13 cellular contexts compared by ENCODE assay signal in the genomic region with DNA sequence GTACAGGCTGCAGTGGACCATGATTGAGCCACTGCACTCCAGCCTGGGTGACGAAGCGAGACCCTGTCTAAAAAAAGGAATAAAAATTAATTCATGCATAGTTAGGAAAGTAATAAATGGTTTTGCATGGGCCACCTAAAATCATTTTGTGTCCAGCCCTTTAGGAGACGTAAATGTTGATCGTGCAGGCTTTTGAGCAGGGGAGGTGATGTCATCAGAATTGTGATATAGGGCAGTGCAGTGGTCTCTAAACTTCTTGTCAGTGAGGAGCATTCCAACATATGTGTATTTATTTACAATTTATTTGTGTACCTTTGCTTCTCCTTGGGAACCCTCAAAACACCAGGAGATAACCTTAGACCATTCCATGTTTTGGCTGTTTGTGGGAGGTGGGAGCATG. TPM values are rescaled to one million over a fixed set of nuclear protein-coding genes. Genes with fewer than 3 reads are reported as not detected.
DNase-seq lines count a peak whose midpoint lies in the region; ATAC-seq and TF ChIP-seq lines count a peak whose summit lies in the region.
"Had no signal": no experiment of that assay in that cellular context is flagged by ENCODE, and none has a peak within 500 bp of the region (broad histone marks: within the 10 kb centered on the region; RNA-seq: fewer than 3 reads in every experiment).

No MANE protein-coding gene starts in this region.

- no peak for TF ChIP-seq POLR2A in spleen (IDR thresholded peaks at IDR 0.05)

- ATAC-seq in activated CD8-positive, alpha-beta memory T cell treated with anti-CD3 and anti-CD28 coated beads, Interleukin-2, amount 10 ng/mL, durations not matched to agents 7 days and 5 days: no peak
- ATAC-seq in GM19023 (IDR thresholded peaks at IDR 0.05; ENCODE audit: unreplicated experiment): no peak
- ATAC-seq in GM21526 (IDR thresholded peaks at IDR 0.05; ENCODE audit: low FRiP score, unreplicated experiment): no peak

- H3K9me3 Mint-ChIP-seq in activated CD8-positive, alpha-beta memory T cell treated with anti-CD3 and anti-CD28 coated beads, Interleukin-2, amount 10 ng/mL, durations not matched to agents 7 days and 5 days (ENCODE audit: low read depth): no peaks in the 10 kb centered on the region
- peaks cover 15% of the 10 kb centered on the region for H3K9me3 Mint-ChIP-seq in glutamatergic neuron (ENCODE audit: unreplicated experiment)

- H4K20me1 ChIP-seq in SU-DHL-6 (ENCODE audit: low read depth, low read length): no peaks in the 10 kb centered on the region

- CTCF ChIA-PET in activated CD8-positive, alpha-beta memory T cell treated with anti-CD3 and anti-CD28 coated beads, Interleukin-2, amount 10 ng/mL, durations not matched to agents 7 days and 5 days (lab: Charles Lee): interaction anchor here (0.6 to 4.5 kb wide), 5 partner anchors 16 to 93 kb away, joined by 3 to 18 read pairs (median 3); no protein-coding TSS in a partner anchor

- no peak for DNase-seq in activated CD8-positive, alpha-beta memory T cell treated with anti-CD3 and anti-CD28 coated beads, Interleukin-2, amount 10 ng/mL, durations not matched to agents 7 days and 5 days
- DNase-seq in activated CD8-positive, alpha-beta memory T cell treated with anti-CD3 and anti-CD28 coated beads for 24 hours: no peak
- DNase-seq in glutamatergic neuron (no peak), spleen (no peak), SW 1271 (lab: John Stamatoyannopoulos, UW) (no peak)
- DNase-seq: ACHN, activated gamma-delta T cell, esophagus squamous epithelium, NCI-H2107 had no signal

- H3K27ac ChIP-seq in SU-DHL-6 (ENCODE audit: low read depth, low read length) (peak overlapping the region; percentile 99), spleen (peak overlapping the region in 5 of 8 donors; percentile 13 to 95 (median 50))
- H3K27ac ChIP-seq: vagina had no signal

- no peaks in the 10 kb centered on the region for H3K27me3 ChIP-seq in SU-DHL-6 (ENCODE audit: low read length)
- no peaks in the 10 kb centered on the region for H3K27me3 ChIP-seq in spleen (replicated peaks in 1 of 7)
- H3K27me3 ChIP-seq: esophagus squamous epithelium, vagina had no signal

- no peak overlapping the region for H2AFZ ChIP-seq in SU-DHL-6 (ENCODE audit: low read depth, low read length, severe bottlenecking)

- H3K9me3 ChIP-seq in SU-DHL-6 (ENCODE audit: insufficient read depth, low read length) (no peaks in the 10 kb centered on the region), spleen (no peaks in the 10 kb centered on the region)
- H3K9me3 ChIP-seq: esophagus squamous epithelium, vagina had no signal

- WGBS in spleen, 5 donors: 66 to 78% (median 74%) methylated on average over 4 of the region's 4 CpGs

- H3F3A ChIP-seq in SU-DHL-6 (ENCODE audit: insufficient read depth): peaks cover 52% of the 10 kb centered on the region

- H3K27ac Mint-ChIP-seq in activated CD8-positive, alpha-beta memory T cell treated with anti-CD3 and anti-CD28 coated beads, Interleukin-2, amount 10 ng/mL, durations not matched to agents 7 days and 5 days: peak overlapping the region; percentile 79
- peak overlapping the region; percentile 45 for H3K27ac Mint-ChIP-seq in glutamatergic neuron (ENCODE audit: unreplicated experiment)

- H3K27me3 Mint-ChIP-seq in activated CD8-positive, alpha-beta memory T cell treated with anti-CD3 and anti-CD28 coated beads, Interleukin-2, amount 10 ng/mL, durations not matched to agents 7 days and 5 days: no peaks in the 10 kb centered on the region
- H3K27me3 Mint-ChIP-seq in glutamatergic neuron (ENCODE audit: unreplicated experiment): peaks cover 19% of the 10 kb centered on the region

- peaks cover 45% of the 10 kb centered on the region for H3K4me1 Mint-ChIP-seq in activated CD8-positive, alpha-beta memory T cell treated with anti-CD3 and anti-CD28 coated beads, Interleukin-2, amount 10 ng/mL, durations not matched to agents 7 days and 5 days
- H3K4me1 Mint-ChIP-seq in glutamatergic neuron (ENCODE audit: low read depth, unreplicated experiment): peaks cover 27% of the 10 kb centered on the region

- H3K9ac ChIP-seq in SU-DHL-6 (ENCODE audit: low read length): peak overlapping the region; percentile 99

- H3K4me1 ChIP-seq in spleen: peaks cover 27 to 86% (median 61%) of the 10 kb centered on the region in 6 donors

- TF ChIP-seq CTCF in SU-DHL-6 (IDR thresholded peaks at IDR 0.05; ENCODE audit: insufficient read depth, low read length, poor library complexity, severe bottlenecking) (no peak), glutamatergic neuron (IDR thresholded peaks at IDR 0.05; ENCODE audit: partially characterized antibody, unreplicated experiment) (no peak), spleen (IDR thresholded peaks at IDR 0.05 in 8 of 11, conservative IDR thresholded peaks at IDR 0.05 in 3 of 11) (no peak)

- H3K9me2 ChIP-seq in SU-DHL-6 (replicated peaks; ENCODE audit: insufficient read depth, low read length): no peaks in the 10 kb centered on the region

- H3K36me3 ChIP-seq in SU-DHL-6 (ENCODE audit: low read length) (peaks cover 5% of the 10 kb centered on the region; the same call in 1 of the 2 replicates), spleen (no peaks in the 10 kb centered on the region)
- H3K36me3 ChIP-seq: esophagus squamous epithelium, vagina had no signal

- intact Hi-C loops in spleen (cut with DNase I; ENCODE audit: low total_unique reads): no loop called here

- H3K4me3 ChIP-seq in SU-DHL-6 (ENCODE audit: insufficient read depth, low read length, poor library complexity, severe bottlenecking) (peak overlapping the region; percentile 97), spleen (no peak overlapping the region)
- H3K4me3 ChIP-seq: esophagus squamous epithelium, vagina had no signal

- peaks cover 73% of the 10 kb centered on the region for H3K79me2 ChIP-seq in SU-DHL-6 (ENCODE audit: insufficient read depth, low read length)

- peak overlapping the region; percentile 40 for H3K4me3 Mint-ChIP-seq in activated CD8-positive, alpha-beta memory T cell treated with anti-CD3 and anti-CD28 coated beads, Interleukin-2, amount 10 ng/mL, durations not matched to agents 7 days and 5 days
- peak overlapping the region; percentile 56 for H3K4me3 Mint-ChIP-seq in glutamatergic neuron (ENCODE audit: unreplicated experiment)

- H3K4me2 ChIP-seq in SU-DHL-6 (ENCODE audit: low read depth, low read length, poor library complexity, severe bottlenecking): peak overlapping the region; percentile 88

- H3K36me3 Mint-ChIP-seq in activated CD8-positive, alpha-beta memory T cell treated with anti-CD3 and anti-CD28 coated beads, Interleukin-2, amount 10 ng/mL, durations not matched to agents 7 days and 5 days: peaks cover 3% of the 10 kb centered on the region
- no peaks in the 10 kb centered on the region for H3K36me3 Mint-ChIP-seq in glutamatergic neuron (ENCODE audit: unreplicated experiment)

RNA-seq across cellular contexts. Expression of a gene that starts 3.0 kb away (rescaled TPM):
- total RNA-seq in activated CD8-positive, alpha-beta memory T cell treated with anti-CD3 and anti-CD28 coated beads, Interleukin-2, amount 10 ng/mL, durations not matched to agents 7 days and 5 days: 100 to 1,000 TPM; 107 to 114 TPM
- 513 TPM for total RNA-seq in glutamatergic neuron (ENCODE audit: unreplicated experiment)
- 10 to 100 TPM; 61.5 to 95.6 (median 67.0) TPM for total RNA-seq in spleen
- polyA plus RNA-seq in spleen: 10 to 100 TPM; 41.6 to 69.6 (median 58.4) TPM

RNA-seq across cellular contexts. Expression of a gene that starts 35.3 kb away (rescaled TPM):
- 10 to 100 TPM; 25.2 to 28.5 TPM for total RNA-seq in activated CD8-positive, alpha-beta memory T cell treated with anti-CD3 and anti-CD28 coated beads, Interleukin-2, amount 10 ng/mL, durations not matched to agents 7 days and 5 days
- total RNA-seq in glutamatergic neuron (ENCODE audit: unreplicated experiment): 31.8 TPM
- total RNA-seq in spleen: 10 to 100 TPM; 18.0 to 24.3 (median 21.3) TPM
- 10 to 100 TPM in 2 of 3 donors, 1 to 10 TPM in 1; 6.8 to 15.1 (median 12.9) TPM for polyA plus RNA-seq in spleen

RNA-seq across cellular contexts. Expression of a gene that starts 35.4 kb away (rescaled TPM):
- 10 to 100 TPM; 21.7 to 27.3 TPM for total RNA-seq in activated CD8-positive, alpha-beta memory T cell treated with anti-CD3 and anti-CD28 coated beads, Interleukin-2, amount 10 ng/mL, durations not matched to agents 7 days and 5 days
- total RNA-seq in glutamatergic neuron (ENCODE audit: unreplicated experiment): 47.2 TPM
- 10 to 100 TPM; 24.1 to 42.3 (median 29.8) TPM for total RNA-seq in spleen
- polyA plus RNA-seq in spleen: 10 to 100 TPM; 12.5 to 28.6 (median 16.8) TPM
